1 cellular context compared by ENCODE assay signal in the genomic region with DNA sequence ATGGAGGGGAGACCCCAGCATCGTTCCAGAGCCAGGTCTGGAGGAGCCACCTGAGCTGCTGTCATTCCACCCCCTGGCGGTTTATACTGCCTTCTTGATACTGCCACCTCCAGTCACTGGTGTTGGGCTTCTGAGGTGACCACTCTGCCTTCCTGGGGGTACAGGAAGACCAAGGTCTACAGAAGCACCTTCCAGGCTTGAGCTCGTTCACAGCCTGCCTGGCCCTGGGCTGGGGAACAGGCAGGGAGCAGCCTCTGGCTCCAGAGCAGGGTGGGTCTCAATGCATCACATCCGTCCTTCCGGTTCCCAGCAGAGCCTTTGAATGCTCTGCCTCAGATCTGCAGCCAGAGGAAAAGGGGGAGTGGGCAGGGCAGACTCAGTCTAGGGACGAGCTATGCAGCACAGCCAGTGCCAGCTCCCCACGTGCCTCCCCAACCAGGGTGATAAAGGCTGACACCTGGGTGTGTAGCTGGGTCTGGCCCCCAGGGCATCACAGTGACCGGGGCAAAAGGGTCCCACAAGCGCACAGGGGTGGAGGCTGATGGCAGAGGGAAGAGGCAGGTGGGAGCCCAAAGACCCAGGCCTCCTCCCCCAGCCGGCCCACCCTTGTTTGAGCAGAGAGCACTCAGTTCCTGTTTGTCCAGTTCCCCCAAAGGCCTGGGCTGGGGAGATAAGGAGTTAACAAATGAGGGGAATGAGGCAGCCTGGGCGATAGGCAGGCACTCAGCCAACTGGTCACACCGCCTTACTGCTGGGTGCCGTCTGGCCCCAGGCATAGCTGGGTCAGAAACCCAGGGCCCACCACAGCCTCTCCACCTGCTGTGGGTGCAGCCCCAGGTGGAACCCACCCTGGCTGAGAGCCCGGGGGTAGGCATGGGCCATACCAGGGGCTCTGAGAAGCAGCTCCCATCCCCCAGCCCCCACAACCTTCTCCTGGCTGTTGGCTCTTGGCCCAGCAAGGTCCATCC.
TF ChIP-seq lines count a peak whose summit lies in the region.

No MANE protein-coding gene starts in this region.

TF ChIP-seq in K562, 482 proteins besides CTCF, POLR2A, EP300 and RAD21 (continued from another document):
- TF ChIP-seq, protein P1, sequence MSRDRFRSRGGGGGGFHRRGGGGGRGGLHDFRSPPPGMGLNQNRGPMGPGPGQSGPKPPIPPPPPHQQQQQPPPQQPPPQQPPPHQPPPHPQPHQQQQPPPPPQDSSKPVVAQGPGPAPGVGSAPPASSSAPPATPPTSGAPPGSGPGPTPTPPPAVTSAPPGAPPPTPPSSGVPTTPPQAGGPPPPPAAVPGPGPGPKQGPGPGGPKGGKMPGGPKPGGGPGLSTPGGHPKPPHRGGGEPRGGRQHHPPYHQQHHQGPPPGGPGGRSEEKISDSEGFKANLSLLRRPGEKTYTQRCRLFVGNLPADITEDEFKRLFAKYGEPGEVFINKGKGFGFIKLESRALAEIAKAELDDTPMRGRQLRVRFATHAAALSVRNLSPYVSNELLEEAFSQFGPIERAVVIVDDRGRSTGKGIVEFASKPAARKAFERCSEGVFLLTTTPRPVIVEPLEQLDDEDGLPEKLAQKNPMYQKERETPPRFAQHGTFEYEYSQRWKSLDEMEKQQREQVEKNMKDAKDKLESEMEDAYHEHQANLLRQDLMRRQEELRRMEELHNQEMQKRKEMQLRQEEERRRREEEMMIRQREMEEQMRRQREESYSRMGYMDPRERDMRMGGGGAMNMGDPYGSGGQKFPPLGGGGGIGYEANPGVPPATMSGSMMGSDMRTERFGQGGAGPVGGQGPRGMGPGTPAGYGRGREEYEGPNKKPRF (IDR thresholded peaks at IDR 0.05; ENCODE audit: low read depth, low read length) = no peak
- TF ChIP-seq DPF2 (IDR thresholded peaks at IDR 0.05) (peak; percentile 89), FOXK2 (conservative IDR thresholded peaks at IDR 0.05 in 1 of 2, IDR thresholded peaks at IDR 0.05 in 1 of 2; ENCODE audit: low read depth in 2 of 2) (no peak), ZNF830 (CRISPR knock-in tag; IDR thresholded peaks at IDR 0.05) (no peak), HLTF (IDR thresholded peaks at IDR 0.05) (no peak), LARP7 (IDR thresholded peaks at IDR 0.05) (no peak), CHD2 (IDR thresholded peaks at IDR 0.05; ENCODE audit: low read depth, low read length) (no peak), POLR2B (IDR thresholded peaks at IDR 0.05; ENCODE audit: low read depth, partially characterized antibody) (peak; percentile 61), DIDO1 (tag; IDR thresholded peaks at IDR 0.05; ENCODE audit: low read depth) (no peak), MEIS2 (IDR thresholded peaks at IDR 0.05; ENCODE audit: partially characterized antibody) (peak; percentile 79), SOX6 (IDR thresholded peaks at IDR 0.05) (peak; percentile 78), FOSL1 (tag; conservative IDR thresholded peaks at IDR 0.05) (0 out of 2 replicates have a peak, but pooled peaks have one; percentile 47), ZNF3 (CRISPR knock-in tag; IDR thresholded peaks at IDR 0.05) (no peak), HMG20B (CRISPR knock-in tag; IDR thresholded peaks at IDR 0.05) (no peak), FOXJ2 (tag; IDR thresholded peaks at IDR 0.05) (no peak), ZNF263 (CRISPR knock-in tag; IDR thresholded peaks at IDR 0.05; ENCODE audit: borderline replicate concordance) (peak; percentile 8; the same call in 1 of the 2 replicates), NR3C1 (CRISPR knock-in tag; IDR thresholded peaks at IDR 0.05) (no peak), TAF1 (IDR thresholded peaks at IDR 0.05; ENCODE audit: control insufficient read depth, extremely low read depth, insufficient read depth, low read length, severe bottlenecking) (peak; percentile 23), TOE1 (IDR thresholded peaks at IDR 0.05; ENCODE audit: borderline replicate concordance) (peak; percentile 17; the same call in 1 of the 2 replicates), TOE1 (CRISPR knock-in tag; IDR thresholded peaks at IDR 0.05; ENCODE audit: borderline replicate concordance, low read depth) (no peak), SMARCB1 (IDR thresholded peaks at IDR 0.05; ENCODE audit: insufficient read length, low read depth) (peak; percentile 62), SLC30A9 (CRISPR knock-in tag; IDR thresholded peaks at IDR 0.05) (no peak)
- TF ChIP-seq, protein P2, sequence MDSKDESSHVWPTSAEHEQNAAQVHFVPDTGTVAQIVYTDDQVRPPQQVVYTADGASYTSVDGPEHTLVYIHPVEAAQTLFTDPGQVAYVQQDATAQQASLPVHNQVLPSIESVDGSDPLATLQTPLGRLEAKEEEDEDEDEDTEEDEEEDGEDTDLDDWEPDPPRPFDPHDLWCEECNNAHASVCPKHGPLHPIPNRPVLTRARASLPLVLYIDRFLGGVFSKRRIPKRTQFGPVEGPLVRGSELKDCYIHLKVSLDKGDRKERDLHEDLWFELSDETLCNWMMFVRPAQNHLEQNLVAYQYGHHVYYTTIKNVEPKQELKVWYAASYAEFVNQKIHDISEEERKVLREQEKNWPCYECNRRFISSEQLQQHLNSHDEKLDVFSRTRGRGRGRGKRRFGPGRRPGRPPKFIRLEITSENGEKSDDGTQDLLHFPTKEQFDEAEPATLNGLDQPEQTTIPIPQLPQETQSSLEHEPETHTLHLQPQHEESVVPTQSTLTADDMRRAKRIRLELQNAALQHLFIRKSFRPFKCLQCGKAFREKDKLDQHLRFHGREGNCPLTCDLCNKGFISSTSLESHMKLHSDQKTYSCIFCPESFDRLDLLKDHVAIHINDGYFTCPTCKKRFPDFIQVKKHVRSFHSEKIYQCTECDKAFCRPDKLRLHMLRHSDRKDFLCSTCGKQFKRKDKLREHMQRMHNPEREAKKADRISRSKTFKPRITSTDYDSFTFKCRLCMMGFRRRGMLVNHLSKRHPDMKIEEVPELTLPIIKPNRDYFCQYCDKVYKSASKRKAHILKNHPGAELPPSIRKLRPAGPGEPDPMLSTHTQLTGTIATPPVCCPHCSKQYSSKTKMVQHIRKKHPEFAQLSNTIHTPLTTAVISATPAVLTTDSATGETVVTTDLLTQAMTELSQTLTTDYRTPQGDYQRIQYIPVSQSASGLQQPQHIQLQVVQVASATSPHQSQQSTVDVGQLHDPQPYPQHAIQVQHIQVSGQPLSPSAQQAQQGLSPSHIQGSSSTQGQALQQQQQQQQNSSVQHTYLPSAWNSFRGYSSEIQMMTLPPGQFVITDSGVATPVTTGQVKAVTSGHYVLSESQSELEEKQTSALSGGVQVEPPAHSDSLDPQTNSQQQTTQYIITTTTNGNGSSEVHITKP (IDR thresholded peaks at IDR 0.05; ENCODE audit: partially characterized antibody) = no peak
- TF ChIP-seq, protein P3, sequence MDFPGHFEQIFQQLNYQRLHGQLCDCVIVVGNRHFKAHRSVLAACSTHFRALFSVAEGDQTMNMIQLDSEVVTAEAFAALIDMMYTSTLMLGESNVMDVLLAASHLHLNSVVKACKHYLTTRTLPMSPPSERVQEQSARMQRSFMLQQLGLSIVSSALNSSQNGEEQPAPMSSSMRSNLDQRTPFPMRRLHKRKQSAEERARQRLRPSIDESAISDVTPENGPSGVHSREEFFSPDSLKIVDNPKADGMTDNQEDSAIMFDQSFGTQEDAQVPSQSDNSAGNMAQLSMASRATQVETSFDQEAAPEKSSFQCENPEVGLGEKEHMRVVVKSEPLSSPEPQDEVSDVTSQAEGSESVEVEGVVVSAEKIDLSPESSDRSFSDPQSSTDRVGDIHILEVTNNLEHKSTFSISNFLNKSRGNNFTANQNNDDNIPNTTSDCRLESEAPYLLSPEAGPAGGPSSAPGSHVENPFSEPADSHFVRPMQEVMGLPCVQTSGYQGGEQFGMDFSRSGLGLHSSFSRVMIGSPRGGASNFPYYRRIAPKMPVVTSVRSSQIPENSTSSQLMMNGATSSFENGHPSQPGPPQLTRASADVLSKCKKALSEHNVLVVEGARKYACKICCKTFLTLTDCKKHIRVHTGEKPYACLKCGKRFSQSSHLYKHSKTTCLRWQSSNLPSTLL (IDR thresholded peaks at IDR 0.05) = no peak
- TF ChIP-seq, protein P4, sequence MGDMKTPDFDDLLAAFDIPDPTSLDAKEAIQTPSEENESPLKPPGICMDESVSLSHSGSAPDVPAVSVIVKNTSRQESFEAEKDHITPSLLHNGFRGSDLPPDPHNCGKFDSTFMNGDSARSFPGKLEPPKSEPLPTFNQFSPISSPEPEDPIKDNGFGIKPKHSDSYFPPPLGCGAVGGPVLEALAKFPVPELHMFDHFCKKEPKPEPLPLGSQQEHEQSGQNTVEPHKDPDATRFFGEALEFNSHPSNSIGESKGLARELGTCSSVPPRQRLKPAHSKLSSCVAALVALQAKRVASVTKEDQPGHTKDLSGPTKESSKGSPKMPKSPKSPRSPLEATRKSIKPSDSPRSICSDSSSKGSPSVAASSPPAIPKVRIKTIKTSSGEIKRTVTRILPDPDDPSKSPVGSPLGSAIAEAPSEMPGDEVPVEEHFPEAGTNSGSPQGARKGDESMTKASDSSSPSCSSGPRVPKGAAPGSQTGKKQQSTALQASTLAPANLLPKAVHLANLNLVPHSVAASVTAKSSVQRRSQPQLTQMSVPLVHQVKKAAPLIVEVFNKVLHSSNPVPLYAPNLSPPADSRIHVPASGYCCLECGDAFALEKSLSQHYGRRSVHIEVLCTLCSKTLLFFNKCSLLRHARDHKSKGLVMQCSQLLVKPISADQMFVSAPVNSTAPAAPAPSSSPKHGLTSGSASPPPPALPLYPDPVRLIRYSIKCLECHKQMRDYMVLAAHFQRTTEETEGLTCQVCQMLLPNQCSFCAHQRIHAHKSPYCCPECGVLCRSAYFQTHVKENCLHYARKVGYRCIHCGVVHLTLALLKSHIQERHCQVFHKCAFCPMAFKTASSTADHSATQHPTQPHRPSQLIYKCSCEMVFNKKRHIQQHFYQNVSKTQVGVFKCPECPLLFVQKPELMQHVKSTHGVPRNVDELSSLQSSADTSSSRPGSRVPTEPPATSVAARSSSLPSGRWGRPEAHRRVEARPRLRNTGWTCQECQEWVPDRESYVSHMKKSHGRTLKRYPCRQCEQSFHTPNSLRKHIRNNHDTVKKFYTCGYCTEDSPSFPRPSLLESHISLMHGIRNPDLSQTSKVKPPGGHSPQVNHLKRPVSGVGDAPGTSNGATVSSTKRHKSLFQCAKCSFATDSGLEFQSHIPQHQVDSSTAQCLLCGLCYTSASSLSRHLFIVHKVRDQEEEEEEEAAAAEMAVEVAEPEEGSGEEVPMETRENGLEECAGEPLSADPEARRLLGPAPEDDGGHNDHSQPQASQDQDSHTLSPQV (IDR thresholded peaks at IDR 0.05) = peak; percentile 79
- TF ChIP-seq, protein P5, sequence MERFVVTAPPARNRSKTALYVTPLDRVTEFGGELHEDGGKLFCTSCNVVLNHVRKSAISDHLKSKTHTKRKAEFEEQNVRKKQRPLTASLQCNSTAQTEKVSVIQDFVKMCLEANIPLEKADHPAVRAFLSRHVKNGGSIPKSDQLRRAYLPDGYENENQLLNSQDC (CRISPR knock-in tag; IDR thresholded peaks at IDR 0.05) = no peak
- TF ChIP-seq, protein P6, sequence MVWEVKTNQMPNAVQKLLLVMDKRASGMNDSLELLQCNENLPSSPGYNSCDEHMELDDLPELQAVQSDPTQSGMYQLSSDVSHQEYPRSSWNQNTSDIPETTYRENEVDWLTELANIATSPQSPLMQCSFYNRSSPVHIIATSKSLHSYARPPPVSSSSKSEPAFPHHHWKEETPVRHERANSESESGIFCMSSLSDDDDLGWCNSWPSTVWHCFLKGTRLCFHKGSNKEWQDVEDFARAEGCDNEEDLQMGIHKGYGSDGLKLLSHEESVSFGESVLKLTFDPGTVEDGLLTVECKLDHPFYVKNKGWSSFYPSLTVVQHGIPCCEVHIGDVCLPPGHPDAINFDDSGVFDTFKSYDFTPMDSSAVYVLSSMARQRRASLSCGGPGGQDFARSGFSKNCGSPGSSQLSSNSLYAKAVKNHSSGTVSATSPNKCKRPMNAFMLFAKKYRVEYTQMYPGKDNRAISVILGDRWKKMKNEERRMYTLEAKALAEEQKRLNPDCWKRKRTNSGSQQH (CRISPR knock-in tag; IDR thresholded peaks at IDR 0.05) = no peak
